ENCODE assay signal across 14 cellular contexts in the genomic region with DNA sequence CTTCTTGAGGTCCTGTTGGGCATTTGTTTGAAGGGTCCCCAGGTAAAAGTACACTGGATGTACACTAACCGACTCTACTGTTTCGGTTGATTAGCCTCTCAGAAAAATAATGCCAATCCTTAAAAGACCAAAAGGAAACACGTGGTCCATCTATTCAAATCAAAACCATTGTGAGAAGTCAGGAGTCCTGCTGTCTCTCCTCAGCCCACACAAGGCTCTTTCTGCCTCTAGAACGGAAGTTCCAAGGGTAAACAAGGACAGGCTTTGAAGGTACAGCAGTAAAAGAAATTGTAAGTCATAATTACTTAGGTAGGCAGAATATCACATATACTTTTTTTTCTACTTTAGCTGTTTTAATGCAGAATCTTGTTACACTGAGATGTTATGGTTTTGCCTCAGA.
DNase-seq lines count a peak whose midpoint lies in the region; ATAC-seq lines count a peak whose summit lies in the region.
"Had no signal": no experiment of that assay in that cellular context is flagged by ENCODE, and none has a peak within 500 bp of the region (broad histone marks: within the 10 kb centered on the region; RNA-seq: fewer than 3 reads in every experiment).

No MANE protein-coding gene starts in this region.

- no peak overlapping the region for H3K27ac ChIP-seq in GM23248
- H3K27ac ChIP-seq: uterus had no signal

- no peak overlapping the region for H2AFZ ChIP-seq in GM23248

- no peaks in the 10 kb centered on the region for H3K79me2 ChIP-seq in GM23248 (ENCODE audit: insufficient read depth)

- no peaks in the 10 kb centered on the region for H3K9me3 ChIP-seq in GM23248 (ENCODE audit: low read depth)
- H3K9me3 ChIP-seq: BE2C, uterus had no signal

- H3F3A ChIP-seq in GM23248 (ENCODE audit: insufficient read depth): no peaks in the 10 kb centered on the region

- in situ Hi-C loops in SK-MEL-5 (cut with HindIII; ENCODE audit: low pct_unique_long_range_greater_than_20kb, low sequenced_read_pairs) (no loop called here), GM23248 (cut with MboI) (no loop called here)

- no peaks in the 10 kb centered on the region; the same call in 1 of the 2 replicates for H4K20me1 ChIP-seq in GM23248 (ENCODE audit: insufficient read depth)

- H3K4me1 ChIP-seq in GM23248 (ENCODE audit: insufficient read depth): no peaks in the 10 kb centered on the region
- H3K4me1 ChIP-seq: BE2C, uterus had no signal

- H3K27me3 ChIP-seq in GM23248 (replicated peaks; ENCODE audit: insufficient read depth): no peaks in the 10 kb centered on the region
- H3K27me3 ChIP-seq: BE2C, uterus had no signal

- H3K4me3 ChIP-seq in GM23248: no peak overlapping the region
- H3K4me3 ChIP-seq: lung, uterus had no signal

- intact Hi-C loops in posterior cingulate gyrus (cut with DNase I): no loop called here

- 29% methylated on average over 4 of the region's 4 CpGs for WGBS in GM23248 (ENCODE audit: low coverage in 1 of 2, low lambda C conversion rate in 2 of 2, missing lambda C conversion rate in 2 of 2), 2 experiments

- no peak overlapping the region for H3K4me2 ChIP-seq in GM23248 (ENCODE audit: unreplicated experiment)

- H3K36me3 ChIP-seq in GM23248 (ENCODE audit: low read depth): no peaks in the 10 kb centered on the region
- H3K36me3 ChIP-seq: BE2C, uterus had no signal

- peak; percentile 15 for DNase-seq in SK-MEL-5 (ENCODE audit: low read depth, low spot score)
- DNase-seq in NCI-H345 (lab: John Stamatoyannopoulos, UW): no peak
- no peak for DNase-seq in GM23248
- no peak for DNase-seq in posterior cingulate gyrus
- no peak for DNase-seq in activated T-cell treated with anti-CD3 and anti-CD28 coated beads for 4 hours
- DNase-seq: activated naive CD8-positive, alpha-beta T cell treated with anti-CD3 and anti-CD28 coated beads, Interleukin-2, amount 50 U/mL, for 24 hours; BE2C; NCI-H82; retina; uterus had no signal

- H3K9me2 ChIP-seq in GM23248 (ENCODE audit: insufficient read depth): no peaks in the 10 kb centered on the region

- ATAC-seq in GM18499 (IDR thresholded peaks at IDR 0.05; ENCODE audit: insufficient read depth, unreplicated experiment) (peak; percentile 90), GM19463 (IDR thresholded peaks at IDR 0.05; ENCODE audit: unreplicated experiment) (peak; percentile 75), HG02973 (IDR thresholded peaks at IDR 0.05; ENCODE audit: unreplicated experiment) (peak; percentile 64)
- ATAC-seq: activated naive CD8-positive, alpha-beta T cell treated with anti-CD3 and anti-CD28 coated beads, Interleukin-2, amount 50 U/mL, for 24 hours had no signal

- H3K9ac ChIP-seq in GM23248: no peak overlapping the region
